In the genomic region with DNA sequence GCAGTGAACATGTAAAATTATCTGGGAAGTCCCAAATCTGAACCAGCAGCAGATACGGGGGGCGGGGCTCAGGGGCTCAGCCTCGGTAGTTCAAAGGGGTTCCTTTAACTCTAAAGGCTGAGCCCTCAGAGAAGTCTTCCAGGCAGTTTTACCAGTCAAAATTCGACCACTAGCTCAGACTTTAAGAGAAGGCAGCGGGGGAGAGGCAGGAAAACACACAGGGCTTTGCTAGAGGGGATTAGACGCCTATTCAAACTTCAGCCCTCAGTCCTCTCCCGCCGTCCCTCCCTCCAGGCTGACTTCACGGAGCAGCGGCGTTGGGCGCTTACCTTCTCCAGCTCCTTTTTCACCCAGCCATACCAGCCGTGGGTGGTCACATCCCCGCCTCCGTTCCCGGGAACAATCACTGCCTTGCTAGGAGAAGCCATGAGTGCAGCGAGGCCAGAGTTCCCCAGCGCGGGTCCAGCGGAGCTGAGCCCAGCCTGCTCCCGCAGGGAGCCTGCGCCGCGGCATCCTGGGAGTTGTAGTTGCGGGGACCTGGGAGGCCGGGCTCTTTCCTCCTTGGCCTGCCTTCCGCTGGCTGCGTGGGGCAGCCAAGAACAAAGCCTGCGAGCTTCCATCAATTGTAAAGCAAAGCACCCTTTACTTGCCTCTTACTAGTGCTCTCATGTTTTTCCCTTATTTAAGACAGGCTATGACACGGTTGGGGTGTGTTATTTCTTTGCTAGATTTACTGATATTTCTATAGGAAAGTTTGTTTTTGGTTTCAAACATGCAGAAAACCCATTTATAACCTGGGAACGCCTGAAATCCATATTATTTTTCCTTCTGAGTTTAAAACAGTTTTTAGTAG, we compare ENCODE assay signal across 8 cellular contexts. TPM values are rescaled to one million over a fixed set of nuclear protein-coding genes. Genes with fewer than 3 reads are reported as not detected.
DNase-seq lines count a peak whose midpoint lies in the region; ATAC-seq, FAIRE-seq and TF ChIP-seq lines count a peak whose summit lies in the region.

A gene (minus strand): TSS at position 486 of the 853 bp plus-strand sequence. CDS start 58 bp downstream, at position 428.

- DNase-seq in GM13977 (ENCODE audit: low spot score): peak; percentile 81
- peak; percentile 32 for DNase-seq in NCI-H1436 treated with DMSO at 0.1 percent for 48 hours (lab: John Stamatoyannopoulos, UW)
- peak; percentile 43 to 84 (median 63) for DNase-seq in T-helper 2 cell
- peak; percentile 90 to 95 (median 95) for DNase-seq in right cardiac atrium
- peak; percentile 30 for DNase-seq in pulmonary artery endothelial cell (ENCODE audit: low read depth, low spot score)
- peak; percentile 91 for DNase-seq in urothelium cell line (ENCODE audit: low spot score)

- FAIRE-seq in urothelium cell line (lab: Jason Lieb, UNC): no peak

- peak within 1 kb of the TSS; percentile 67 for H3K4me3 ChIP-seq in right cardiac atrium (ENCODE audit: low read length)

- H3K27me3 ChIP-seq in right cardiac atrium (ENCODE audit: control insufficient read depth, insufficient read depth): no peaks in the 10 kb centered on the region

- no peak for TF ChIP-seq CTCF in GM13977 (IDR thresholded peaks at IDR 0.05; ENCODE audit: extremely low read depth, insufficient read depth, missing control alignments)

- H3K9me3 ChIP-seq in right cardiac atrium (ENCODE audit: control insufficient read depth, low read length): no peaks in the 10 kb centered on the region

- intact Hi-C loops in right cardiac atrium (cut with DNase I): no loop called here

- H3K4me1 ChIP-seq in right cardiac atrium (ENCODE audit: control insufficient read depth, insufficient read depth, low read length): peaks cover 2% of the 10 kb centered on the region

- ATAC-seq in HG02798 (IDR thresholded peaks at IDR 0.05; ENCODE audit: poor library complexity, unreplicated experiment): peak; percentile 99
- ATAC-seq in right cardiac atrium: peak; percentile 100

- H3K27ac ChIP-seq in angular gyrus (ENCODE audit: low read depth, low read length) (peak within 1 kb of the TSS; percentile 50), right cardiac atrium (ENCODE audit: low read length) (peak within 1 kb of the TSS; percentile 71)

- in situ Hi-C loops in GM13977 (cut with MboI; ENCODE audit: low pct_unique_long_range_greater_than_20kb, low sequenced_read_pairs, unreplicated experiment): no loop called here

- WGBS in right cardiac atrium: 3% methylated on average over 31 of the region's 31 CpGs

RNA-seq across cellular contexts. Expression of the gene that starts here (rescaled TPM):
- 10 to 100 TPM in 2 of 4 donors, 1 to 10 TPM in 2; 6.3 to 10.6 (median 9.0) TPM for total RNA-seq in right cardiac atrium
- polyA plus RNA-seq in right cardiac atrium: 4.2 TPM
- total RNA-seq in pulmonary artery endothelial cell: 13.6 and 15.7 TPM in 2 replicates

Comparison
In these comparisons a context has a peak if more than half of its experiments do, and no peak if none do; other contexts are left out.
1. Peak in every context shown above with its lines: DNase-seq, ATAC-seq, H3K4me3 ChIP-seq and H3K27ac ChIP-seq.
2. DNase-seq: peak in every context shown above with its lines; median percentile 95 in right cardiac atrium; 91 in urothelium cell line; 81 in GM13977; 63 in T-helper 2 cell; 32 in NCI-H1436 treated with DMSO at 0.1 percent for 48 hours; 30 in pulmonary artery endothelial cell.